ENCODE assay signal across 9 cellular contexts in genomic region chr18:58970943-58971799, GRCh38.
DNase-seq lines count a peak whose midpoint lies in the region; ATAC-seq lines count a peak whose summit lies in the region.
"Had no signal": no experiment of that assay in that cellular context is flagged by ENCODE, and none has a peak within 500 bp of the region (broad histone marks: within the 10 kb centered on the region; RNA-seq: fewer than 3 reads in every experiment).

No MANE protein-coding gene starts in this region.

- DNase-seq in DMS 273 (lab: John Stamatoyannopoulos, UW; ENCODE audit: unreplicated experiment) (peak; percentile 81), DMS 273 treated with DMSO at 0.1 percent for 48 hours (lab: John Stamatoyannopoulos, UW) (no peak), NCI-H446 treated with DMSO at 0.1 percent for 48 hours (lab: John Stamatoyannopoulos, UW) (peak; percentile 19), kidney tubule cell (ENCODE audit: low spot score) (no peak), NCI-H128 (lab: John Stamatoyannopoulos, UW; ENCODE audit: unreplicated experiment) (no peak), islet precursor cell (no peak)
- DNase-seq in activated naive CD8-positive, alpha-beta T cell treated with anti-CD3 and anti-CD28 coated beads for 36 hours: no peak
- DNase-seq: stimulated activated CD4-positive, alpha-beta T cell treated with anti-CD3 and anti-CD28 coated beads, Interleukin-4, amount 100 ng/mL, for 1 hour had no signal

- H3K9me3 Mint-ChIP-seq in activated naive CD8-positive, alpha-beta T cell treated with anti-CD3 and anti-CD28 coated beads for 36 hours: no peaks in the 10 kb centered on the region

- H3K27me3 Mint-ChIP-seq in activated naive CD8-positive, alpha-beta T cell treated with anti-CD3 and anti-CD28 coated beads for 36 hours: peaks cover 11% of the 10 kb centered on the region

- H3K27ac Mint-ChIP-seq in activated naive CD8-positive, alpha-beta T cell treated with anti-CD3 and anti-CD28 coated beads for 36 hours: no peak overlapping the region

- ATAC-seq in HG02885 (IDR thresholded peaks at IDR 0.05; ENCODE audit: poor library complexity, unreplicated experiment): peak; percentile 69

- no peaks in the 10 kb centered on the region for H3K4me1 Mint-ChIP-seq in activated naive CD8-positive, alpha-beta T cell treated with anti-CD3 and anti-CD28 coated beads for 36 hours

- H3K4me3 Mint-ChIP-seq in activated naive CD8-positive, alpha-beta T cell treated with anti-CD3 and anti-CD28 coated beads for 36 hours: no peak overlapping the region

- no peaks in the 10 kb centered on the region for H3K36me3 Mint-ChIP-seq in activated naive CD8-positive, alpha-beta T cell treated with anti-CD3 and anti-CD28 coated beads for 36 hours

Comparison
In these comparisons a context has a peak if more than half of its experiments do, and no peak if none do; other contexts are left out.
1. DNase-seq: peak in DMS 273 (single experiment) and NCI-H446 treated with DMSO at 0.1 percent for 48 hours (single experiment); none in DMS 273 treated with DMSO at 0.1 percent for 48 hours (single experiment), kidney tubule cell (single experiment), NCI-H128 (single experiment), activated naive CD8-positive, alpha-beta T cell treated with anti-CD3 and anti-CD28 coated beads for 36 hours (single experiment) and islet precursor cell (single experiment).